In the genomic region with DNA sequence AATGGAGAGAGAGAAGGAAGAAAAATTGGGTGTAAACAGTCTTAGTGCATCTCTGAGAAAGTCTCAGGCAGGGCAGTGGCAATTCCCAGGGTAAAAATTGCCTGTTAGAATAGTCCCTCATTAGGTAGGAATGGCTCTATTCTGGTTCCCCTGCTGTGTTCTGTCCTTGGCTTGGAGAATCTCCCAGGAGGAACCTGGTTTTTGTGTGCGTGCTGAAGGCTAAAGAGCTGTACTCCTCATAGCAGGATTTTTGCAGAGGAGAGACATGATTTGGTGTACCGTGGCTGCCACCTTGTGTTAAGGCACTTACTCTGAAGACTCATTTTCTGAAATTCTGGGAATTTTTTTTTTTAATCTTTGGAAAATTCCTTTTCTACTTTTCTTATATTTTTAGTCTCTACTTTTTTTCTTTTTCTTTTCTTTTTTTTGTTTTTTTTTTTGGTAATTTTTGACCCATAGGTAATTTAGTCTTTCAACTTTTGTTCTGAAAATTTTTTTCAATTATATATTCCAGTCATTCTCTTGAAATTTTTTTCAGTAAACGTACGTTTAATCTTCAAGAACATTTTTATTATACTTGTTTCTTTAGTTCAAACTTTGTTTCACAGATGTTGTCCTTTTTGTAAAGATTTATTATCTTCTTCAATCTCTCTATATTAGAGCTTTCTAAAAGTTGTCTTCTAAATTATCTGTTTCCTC, we compare ENCODE assay signal across 8 cellular contexts.
A peak's percentile ranks its signal among the peaks of the same experiment; 100 is the strongest.
DNase-seq lines count a peak whose midpoint lies in the region; ATAC-seq and TF ChIP-seq lines count a peak whose summit lies in the region.

No MANE protein-coding gene starts in this region.

- H3K9me3 Mint-ChIP-seq in stimulated activated naive B cell treated with anti-CD40 and anti-IgM and Interleukin-4, amounts not matched to agents 10 μg/mL and 1 μg/mL and 100 μg/mL, for 72 hours: peaks cover 12 to 14% of the 10 kb centered on the region in 2 donors

- WGBS in ovary, 3 donors: 46 to 51% (median 49%) methylated on average over 4 of the region's 4 CpGs

- no peaks in the 10 kb centered on the region for H3K36me3 ChIP-seq in ovary

- ATAC-seq in stimulated activated naive B cell treated with anti-CD40 and anti-IgM and Interleukin-4, amounts not matched to agents 10 μg/mL and 1 μg/mL and 100 μg/mL, for 72 hours (replicated peaks): no peak

- DNase-seq in AG09309 (ENCODE audit: low read depth) (peak; percentile 45), NCI-H146 treated with DMSO at 0.1 percent for 48 hours (lab: John Stamatoyannopoulos, UW; ENCODE audit: unreplicated experiment) (peak; percentile 69), fibroblast of villous mesenchyme (ENCODE audit: low read depth) (peak; percentile 80), ovary (peak; percentile 45 to 70 (median 55)), KG1 (lab: John Stamatoyannopoulos, UW) (no peak)
- DNase-seq in stimulated activated naive B cell treated with anti-CD40 and anti-IgM and Interleukin-4, amounts not matched to agents 10 μg/mL and 1 μg/mL and 100 μg/mL, for 72 hours: no peak

- H3K4me1 ChIP-seq in ovary (ENCODE audit: insufficient read depth): no peaks in the 10 kb centered on the region

- H3K36me3 Mint-ChIP-seq in stimulated activated naive B cell treated with anti-CD40 and anti-IgM and Interleukin-4, amounts not matched to agents 10 μg/mL and 1 μg/mL and 100 μg/mL, for 72 hours: peaks cover 34 to 47% of the 10 kb centered on the region in 2 donors

- no peak overlapping the region for H3K4me3 ChIP-seq in AG09309 (ENCODE audit: control insufficient read depth, low read depth, low read length)
- no peak overlapping the region for H3K4me3 ChIP-seq in WI38 (ENCODE audit: low read depth, low read length)
- H3K4me3 ChIP-seq in fibroblast of villous mesenchyme (ENCODE audit: low read depth, low read length): no peak overlapping the region
- no peak overlapping the region for H3K4me3 ChIP-seq in ovary

- no peak for TF ChIP-seq EP300 in ovary (IDR thresholded peaks at IDR 0.05)

- no peak overlapping the region for H3K4me3 Mint-ChIP-seq in stimulated activated naive B cell treated with anti-CD40 and anti-IgM and Interleukin-4, amounts not matched to agents 10 μg/mL and 1 μg/mL and 100 μg/mL, for 72 hours

- TF ChIP-seq CTCF in AG09309 (IDR thresholded peaks at IDR 0.05; ENCODE audit: control insufficient read depth, insufficient read depth, low read depth, low read length, missing control alignments): peak; percentile 59
- peak; percentile 48 for TF ChIP-seq CTCF in GM12873 (IDR thresholded peaks at IDR 0.05; ENCODE audit: insufficient read depth, low read depth, low read length, missing control alignments)
- TF ChIP-seq CTCF in WI38 (IDR thresholded peaks at IDR 0.05; ENCODE audit: low read depth, low read length): peak; percentile 40; the same call in 1 of the 2 replicates
- TF ChIP-seq CTCF in fibroblast of villous mesenchyme (IDR thresholded peaks at IDR 0.05; ENCODE audit: insufficient read depth, low read depth, low read length): peak; percentile 61
- TF ChIP-seq CTCF in ovary (IDR thresholded peaks at IDR 0.05): no peak

- no peak overlapping the region for H3K27ac ChIP-seq in ovary

- no peaks in the 10 kb centered on the region for H3K9me3 ChIP-seq in ovary

- H3K27me3 Mint-ChIP-seq in stimulated activated naive B cell treated with anti-CD40 and anti-IgM and Interleukin-4, amounts not matched to agents 10 μg/mL and 1 μg/mL and 100 μg/mL, for 72 hours: no peaks in the 10 kb centered on the region

- H3K4me1 Mint-ChIP-seq in stimulated activated naive B cell treated with anti-CD40 and anti-IgM and Interleukin-4, amounts not matched to agents 10 μg/mL and 1 μg/mL and 100 μg/mL, for 72 hours: peaks cover 0 to 7% of the 10 kb centered on the region in 2 donors

- no peak overlapping the region for H3K27ac Mint-ChIP-seq in stimulated activated naive B cell treated with anti-CD40 and anti-IgM and Interleukin-4, amounts not matched to agents 10 μg/mL and 1 μg/mL and 100 μg/mL, for 72 hours

- no peaks in the 10 kb centered on the region for H3K27me3 ChIP-seq in ovary

- intact Hi-C loops in ovary (cut with DNase I): loop anchor here in 1 of 4 donors (10.0 kb wide), 1 partner anchor 254 kb away; a partner anchor contains a TSS

- TF ChIP-seq POLR2A in ovary (IDR thresholded peaks at IDR 0.05): no peak

Comparison
In these comparisons a context has a peak if more than half of its experiments do, and no peak if none do; other contexts are left out.
1. DNase-seq: peak in AG09309 (single experiment), NCI-H146 treated with DMSO at 0.1 percent for 48 hours (single experiment), fibroblast of villous mesenchyme (single experiment) and ovary (5 of 5); none in KG1 (single experiment) and stimulated activated naive B cell treated with anti-CD40 and anti-IgM and Interleukin-4, amounts not matched to agents 10 μg/mL and 1 μg/mL and 100 μg/mL, for 72 hours (single experiment).
2. CTCF ChIP-seq: peak in AG09309 (single experiment), GM12873 (single experiment), WI38 (single experiment) and fibroblast of villous mesenchyme (single experiment); none in ovary (0 of 3).